ENCODE assay signal across 19 cellular contexts in the genomic region with DNA sequence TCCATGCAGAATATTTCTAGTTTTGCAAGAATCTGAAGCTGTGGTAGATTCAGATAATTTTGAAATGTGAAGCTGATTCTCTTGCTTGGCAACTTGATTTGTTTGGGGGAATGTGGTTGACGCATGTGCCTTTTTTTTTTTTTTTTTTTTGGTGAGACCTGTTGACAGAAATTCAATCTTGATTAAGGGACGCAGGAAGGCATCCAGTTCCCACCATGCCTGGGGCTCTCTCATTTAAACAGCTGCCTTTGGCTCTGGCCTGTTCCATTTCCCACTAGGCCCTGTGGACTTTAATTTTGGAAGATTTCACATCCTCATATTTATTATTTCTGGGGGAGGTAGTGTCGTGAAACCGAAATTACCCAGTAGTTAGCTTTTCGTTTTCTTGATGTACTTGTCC. TPM values are rescaled to one million over a fixed set of nuclear protein-coding genes. Genes with fewer than 3 reads are reported as not detected.
A peak's percentile ranks its signal among the peaks of the same experiment; 100 is the strongest.
DNase-seq lines count a peak whose midpoint lies in the region; ATAC-seq and TF ChIP-seq lines count a peak whose summit lies in the region.
"Had no signal": no experiment of that assay in that cellular context is flagged by ENCODE, and none has a peak within 500 bp of the region (broad histone marks: within the 10 kb centered on the region; RNA-seq: fewer than 3 reads in every experiment).

No MANE protein-coding gene starts in this region.

- H3K27me3 ChIP-seq in BE2C, result no peaks in the 10 kb centered on the region
- H3K27me3 ChIP-seq: BLaER1 treated with 17β-estradiol and CSF1 and Interleukin-3, amounts not matched to agents 10 nM and 100 nM; foreskin keratinocyte; upper lobe of left lung had no signal

- H3K36me3 Mint-ChIP-seq in HFFc6 (ENCODE audit: low read depth) (peaks cover under 1% of the 10 kb centered on the region; the same call in 1 of the 2 replicates), nephron (ENCODE audit: low read depth) (peaks cover 13% of the 10 kb centered on the region)
- peaks cover 6% of the 10 kb centered on the region for H3K36me3 Mint-ChIP-seq in central memory CD8-positive, alpha-beta T cell (ENCODE audit: insufficient read depth)

- TF ChIP-seq CTCF in BE2C (IDR thresholded peaks at IDR 0.05; ENCODE audit: low read depth, low read length), result no peak
- TF ChIP-seq CTCF in HFFc6 (IDR thresholded peaks at IDR 0.05), result no peak
- TF ChIP-seq CTCF in nephron (IDR thresholded peaks at IDR 0.05; ENCODE audit: unreplicated experiment in 3 of 3), result no peak

- peaks cover 69% of the 10 kb centered on the region for H3K36me3 ChIP-seq in BE2C
- H3K36me3 ChIP-seq: upper lobe of left lung had no signal

- H3K27me3 Mint-ChIP-seq in HFFc6 (ENCODE audit: insufficient read depth), result no peaks in the 10 kb centered on the region; the same call in 1 of the 2 replicates
- no peaks in the 10 kb centered on the region for H3K27me3 Mint-ChIP-seq in central memory CD8-positive, alpha-beta T cell
- H3K27me3 Mint-ChIP-seq in nephron (ENCODE audit: low read depth), result no peaks in the 10 kb centered on the region

- ATAC-seq in central memory CD8-positive, alpha-beta T cell (replicated peaks; ENCODE audit: extremely low read depth, poor library complexity, severe bottlenecking), result no peak
- no peak for ATAC-seq in HG02642 (IDR thresholded peaks at IDR 0.05; ENCODE audit: poor library complexity, unreplicated experiment)
- ATAC-seq: foreskin keratinocyte had no signal

- H3K4me3 Mint-ChIP-seq in HFFc6, result peak overlapping the region; percentile 29; the same call in 1 of the 2 replicates
- peak overlapping the region; percentile 25 for H3K4me3 Mint-ChIP-seq in central memory CD8-positive, alpha-beta T cell
- peak overlapping the region in 1 of 3 experiments; percentile 25 for H3K4me3 Mint-ChIP-seq in nephron
- H3K4me3 Mint-ChIP-seq: activated T-helper 1 cell treated with anti-CD3 and anti-CD28 coated beads, Interleukin-12 subunit alpha, Interleukin-12 subunit beta, Interleukin-2, Interleukin-4 antibody, amounts not matched to agents 30 ng/mL and 10 ng/mL and 1 ng/mL, durations not matched to agents 14 hours and 24 hours and 36 hours had no signal

- no peaks in the 10 kb centered on the region for H3K9me3 Mint-ChIP-seq in HFFc6
- no peaks in the 10 kb centered on the region for H3K9me3 Mint-ChIP-seq in central memory CD8-positive, alpha-beta T cell
- no peaks in the 10 kb centered on the region for H3K9me3 Mint-ChIP-seq in nephron
- H3K9me3 Mint-ChIP-seq: activated T-helper 1 cell treated with anti-CD3 and anti-CD28 coated beads, Interleukin-12 subunit alpha, Interleukin-12 subunit beta, Interleukin-2, Interleukin-4 antibody, amounts not matched to agents 30 ng/mL and 10 ng/mL and 1 ng/mL, durations not matched to agents 14 hours and 24 hours and 36 hours had no signal

- peaks cover 42% of the 10 kb centered on the region for H3K4me1 Mint-ChIP-seq in HFFc6 (ENCODE audit: low read depth)
- peaks cover 6% of the 10 kb centered on the region for H3K4me1 Mint-ChIP-seq in central memory CD8-positive, alpha-beta T cell
- H3K4me1 Mint-ChIP-seq in nephron, result peaks cover 38% of the 10 kb centered on the region

- in situ Hi-C loops in ACHN (cut with HindIII; ENCODE audit: low pct_ligation_motif_present, low pct_unique_long_range_greater_than_20kb, low sequenced_read_pairs), result no loop called here

- H3K27ac Mint-ChIP-seq in HFFc6 (peak overlapping the region; percentile 73), nephron (peak overlapping the region; percentile 11 to 79 (median 44))
- no peak overlapping the region for H3K27ac Mint-ChIP-seq in central memory CD8-positive, alpha-beta T cell (ENCODE audit: low read depth)
- H3K27ac Mint-ChIP-seq: activated T-helper 1 cell treated with anti-CD3 and anti-CD28 coated beads, Interleukin-12 subunit alpha, Interleukin-12 subunit beta, Interleukin-2, Interleukin-4 antibody, amounts not matched to agents 30 ng/mL and 10 ng/mL and 1 ng/mL, durations not matched to agents 14 hours and 24 hours and 36 hours had no signal

- H3K4me1 ChIP-seq in BE2C, result peaks cover 3% of the 10 kb centered on the region; the same call in 1 of the 2 replicates
- H3K4me1 ChIP-seq: upper lobe of left lung had no signal

- DNase-seq in BE2C, result peak; percentile 44
- no peak for DNase-seq in HFFc6
- no peak for DNase-seq in central memory CD8-positive, alpha-beta T cell (ENCODE audit: low spot score in 2 of 2)
- DNase-seq in ACHN, result no peak
- no peak for DNase-seq in T1000 (lab: John Stamatoyannopoulos, UW)
- DNase-seq in NCI-H1105 treated with DMSO at 0.1 percent for 48 hours (lab: John Stamatoyannopoulos, UW), result no peak
- DNase-seq: activated CD4-positive, alpha-beta T cell treated with anti-CD3 and anti-CD28 coated beads for 48 hours; aorta; DMS79; foreskin keratinocyte; NCI-H1417; NCI-H524; stimulated activated CD4-positive, alpha-beta T cell treated with anti-CD3 and anti-CD28 coated beads, Interleukin-1b, Interleukin-23, amount 100 ng/mL, for 48 hours; stimulated activated CD8-positive, alpha-beta memory T cell treated with anti-CD3 and anti-CD28 coated beads, Interleukin-4, amount 100 ng/mL, for 48 hours; upper lobe of left lung had no signal

- H3K4me3 ChIP-seq in BE2C (ENCODE audit: low read depth, low read length), result no peak overlapping the region
- H3K4me3 ChIP-seq: BLaER1 treated with 17β-estradiol and CSF1 and Interleukin-3, amounts not matched to agents 10 nM and 100 nM; upper lobe of left lung had no signal

- no peaks in the 10 kb centered on the region for H3K9me3 ChIP-seq in BE2C
- H3K9me3 ChIP-seq: BLaER1 treated with 17β-estradiol and CSF1 and Interleukin-3, amounts not matched to agents 10 nM and 100 nM; upper lobe of left lung had no signal

RNA-seq across cellular contexts. Expression of gene TPX2, which starts 8.6 kb away (rescaled TPM):
- polyA plus RNA-seq in BE2C (2012; ENCODE audit: insufficient read depth, insufficient read length, low read depth), result 13.8 TPM
- 100 to 1,000 TPM in 4 of 6 experiments, 10 to 100 TPM in 2; 51.0 to 117 (median 107) TPM for total RNA-seq in HFFc6 (2021; fragmentation: NEBNext Ultra II Directional; extraction: Animal tissue kit (Norgen Biotek cat#: 25700))

RNA-seq across cellular contexts. Expression of gene BCL2L1, which starts 25.0 kb away (rescaled TPM):
- 101 TPM for polyA plus RNA-seq in BE2C (2012; ENCODE audit: insufficient read depth, insufficient read length, low read depth)
- 100 to 1,000 TPM; 111 to 122 (median 117) TPM for total RNA-seq in HFFc6 (2021; fragmentation: NEBNext Ultra II Directional; extraction: Animal tissue kit (Norgen Biotek cat#: 25700))
